Comparison of ENCODE assay signal across 2 cellular contexts in genomic region chr1:235583511-235584001, GRCh38.
TF ChIP-seq lines count a peak whose summit lies in the region.

No MANE protein-coding gene starts in this region.

TF ChIP-seq in HCT116, 20 proteins besides CTCF, POLR2A, EP300 and RAD21 (continued from another document):
- TF ChIP-seq, protein P1, sequence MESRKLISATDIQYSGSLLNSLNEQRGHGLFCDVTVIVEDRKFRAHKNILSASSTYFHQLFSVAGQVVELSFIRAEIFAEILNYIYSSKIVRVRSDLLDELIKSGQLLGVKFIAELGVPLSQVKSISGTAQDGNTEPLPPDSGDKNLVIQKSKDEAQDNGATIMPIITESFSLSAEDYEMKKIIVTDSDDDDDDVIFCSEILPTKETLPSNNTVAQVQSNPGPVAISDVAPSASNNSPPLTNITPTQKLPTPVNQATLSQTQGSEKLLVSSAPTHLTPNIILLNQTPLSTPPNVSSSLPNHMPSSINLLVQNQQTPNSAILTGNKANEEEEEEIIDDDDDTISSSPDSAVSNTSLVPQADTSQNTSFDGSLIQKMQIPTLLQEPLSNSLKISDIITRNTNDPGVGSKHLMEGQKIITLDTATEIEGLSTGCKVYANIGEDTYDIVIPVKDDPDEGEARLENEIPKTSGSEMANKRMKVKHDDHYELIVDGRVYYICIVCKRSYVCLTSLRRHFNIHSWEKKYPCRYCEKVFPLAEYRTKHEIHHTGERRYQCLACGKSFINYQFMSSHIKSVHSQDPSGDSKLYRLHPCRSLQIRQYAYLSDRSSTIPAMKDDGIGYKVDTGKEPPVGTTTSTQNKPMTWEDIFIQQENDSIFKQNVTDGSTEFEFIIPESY (IDR thresholded peaks at IDR 0.05; ENCODE audit: extremely low read depth, insufficient replicate concordance, low read length), result no peak
- TF ChIP-seq MAX (IDR thresholded peaks at IDR 0.05) (no peak), SP1 (IDR thresholded peaks at IDR 0.05; ENCODE audit: low read depth) (no peak), SIN3A (IDR thresholded peaks at IDR 0.05; ENCODE audit: low read depth) (no peak)
- TF ChIP-seq, protein P2, sequence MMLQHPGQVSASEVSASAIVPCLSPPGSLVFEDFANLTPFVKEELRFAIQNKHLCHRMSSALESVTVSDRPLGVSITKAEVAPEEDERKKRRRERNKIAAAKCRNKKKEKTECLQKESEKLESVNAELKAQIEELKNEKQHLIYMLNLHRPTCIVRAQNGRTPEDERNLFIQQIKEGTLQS (IDR thresholded peaks at IDR 0.05), result no peak

TF ChIP-seq in SK-N-SH, 30 proteins besides CTCF, POLR2A, EP300 and RAD21 (continued from another document):
- TF ChIP-seq USF1 (IDR thresholded peaks at IDR 0.05; ENCODE audit: borderline replicate concordance, low read depth), result no peak
- no peak for TF ChIP-seq GATA2 (CRISPR knock-in tag; IDR thresholded peaks at IDR 0.05)
- no peak for TF ChIP-seq CHD2 (IDR thresholded peaks at IDR 0.05; ENCODE audit: low read length, partially characterized antibody)
- TF ChIP-seq NRF1 (IDR thresholded peaks at IDR 0.05; ENCODE audit: low read depth, low read length), result no peak
- no peak for TF ChIP-seq PBX3 (IDR thresholded peaks at IDR 0.05)
